In the genomic region with DNA sequence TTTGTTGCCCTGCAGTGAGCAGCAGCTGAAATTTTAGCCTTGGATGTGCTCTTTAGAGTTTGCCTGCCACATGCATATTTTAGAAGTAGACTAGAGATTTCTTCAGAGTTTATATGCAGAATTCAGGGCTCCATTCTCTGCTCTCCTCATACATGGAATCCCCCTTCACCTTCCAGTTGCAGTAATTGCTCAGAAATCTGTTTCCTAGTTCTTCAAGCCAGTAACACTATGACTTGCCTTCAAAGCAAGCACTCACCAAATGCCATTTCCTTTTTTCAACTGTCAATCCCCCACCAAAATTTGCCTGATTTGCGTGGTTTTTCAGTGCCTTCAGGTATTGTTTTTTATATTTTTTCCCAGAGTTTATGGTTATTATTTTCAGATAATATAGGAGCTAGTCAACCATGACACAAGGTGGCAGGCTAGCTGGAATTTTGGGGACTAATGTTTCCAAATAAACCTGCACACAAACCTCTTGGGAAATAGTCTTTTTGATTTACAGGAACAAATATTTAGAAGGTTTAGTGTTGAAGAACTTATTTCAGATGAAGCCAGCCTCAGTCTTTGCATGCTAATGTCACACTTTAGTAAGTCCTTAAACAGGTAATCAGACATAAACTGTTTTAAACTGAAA, we compare ENCODE assay signal across 1 cellular context.
TF ChIP-seq lines count a peak whose summit lies in the region.

No MANE protein-coding gene starts in this region.

TF ChIP-seq in GM12878, 131 proteins besides CTCF, POLR2A, EP300 and RAD21 (continued from another document and continues in another):
- TF ChIP-seq ELK1 (IDR thresholded peaks at IDR 0.05; ENCODE audit: low read depth, low read length) (no peak), FOS (IDR thresholded peaks at IDR 0.05; ENCODE audit: borderline replicate concordance, extremely low read depth, insufficient read length) (no peak), CREM (IDR thresholded peaks at IDR 0.05; ENCODE audit: low read depth) (peak; percentile 66; the same call in 1 of the 2 replicates), RBBP5 (conservative IDR thresholded peaks at IDR 0.05) (no peak), RUNX3 (IDR thresholded peaks at IDR 0.05; ENCODE audit: low read length) (peak; percentile 82), PRDM15 (CRISPR knock-in tag; IDR thresholded peaks at IDR 0.05) (no peak), SMAD1 (IDR thresholded peaks at IDR 0.05; ENCODE audit: low read depth, partially characterized antibody) (no peak), NFXL1 (IDR thresholded peaks at IDR 0.05; ENCODE audit: borderline replicate concordance) (no peak), FOXM1 (IDR thresholded peaks at IDR 0.05; ENCODE audit: low read depth, low read length) (peak; percentile 80), SP1 (IDR thresholded peaks at IDR 0.05; ENCODE audit: low read depth, low read length) (no peak), ETV6 (conservative IDR thresholded peaks at IDR 0.05 in 1 of 2, IDR thresholded peaks at IDR 0.05 in 1 of 2; ENCODE audit: borderline replicate concordance in 1 of 2, low read depth in 1 of 2) (peak in 1 of 2 experiments; percentile 67; a peak in 2 of 4 replicates), RFX5 (IDR thresholded peaks at IDR 0.05; ENCODE audit: low read depth, low read length) (no peak), STAT1 (conservative IDR thresholded peaks at IDR 0.05) (no peak), STAT3 (IDR thresholded peaks at IDR 0.05; ENCODE audit: low read depth, low read length) (no peak), MYC (IDR thresholded peaks at IDR 0.05; ENCODE audit: insufficient read depth, insufficient read length, insufficient replicate concordance, low read length, severe bottlenecking) (no peak), SMAD5 (IDR thresholded peaks at IDR 0.05; ENCODE audit: low read depth) (no peak), PAX5 (IDR thresholded peaks at IDR 0.05; ENCODE audit: borderline replicate concordance, low read depth, low read length) (peak; percentile 47; the same call in 1 of the 2 replicates), NFIC (IDR thresholded peaks at IDR 0.05; ENCODE audit: low read depth, low read length) (peak; percentile 87), ATF7 (IDR thresholded peaks at IDR 0.05; ENCODE audit: low read depth) (0 out of 2 replicates have a peak, but pooled peaks have one; percentile 12)
- TF ChIP-seq, protein P1, sequence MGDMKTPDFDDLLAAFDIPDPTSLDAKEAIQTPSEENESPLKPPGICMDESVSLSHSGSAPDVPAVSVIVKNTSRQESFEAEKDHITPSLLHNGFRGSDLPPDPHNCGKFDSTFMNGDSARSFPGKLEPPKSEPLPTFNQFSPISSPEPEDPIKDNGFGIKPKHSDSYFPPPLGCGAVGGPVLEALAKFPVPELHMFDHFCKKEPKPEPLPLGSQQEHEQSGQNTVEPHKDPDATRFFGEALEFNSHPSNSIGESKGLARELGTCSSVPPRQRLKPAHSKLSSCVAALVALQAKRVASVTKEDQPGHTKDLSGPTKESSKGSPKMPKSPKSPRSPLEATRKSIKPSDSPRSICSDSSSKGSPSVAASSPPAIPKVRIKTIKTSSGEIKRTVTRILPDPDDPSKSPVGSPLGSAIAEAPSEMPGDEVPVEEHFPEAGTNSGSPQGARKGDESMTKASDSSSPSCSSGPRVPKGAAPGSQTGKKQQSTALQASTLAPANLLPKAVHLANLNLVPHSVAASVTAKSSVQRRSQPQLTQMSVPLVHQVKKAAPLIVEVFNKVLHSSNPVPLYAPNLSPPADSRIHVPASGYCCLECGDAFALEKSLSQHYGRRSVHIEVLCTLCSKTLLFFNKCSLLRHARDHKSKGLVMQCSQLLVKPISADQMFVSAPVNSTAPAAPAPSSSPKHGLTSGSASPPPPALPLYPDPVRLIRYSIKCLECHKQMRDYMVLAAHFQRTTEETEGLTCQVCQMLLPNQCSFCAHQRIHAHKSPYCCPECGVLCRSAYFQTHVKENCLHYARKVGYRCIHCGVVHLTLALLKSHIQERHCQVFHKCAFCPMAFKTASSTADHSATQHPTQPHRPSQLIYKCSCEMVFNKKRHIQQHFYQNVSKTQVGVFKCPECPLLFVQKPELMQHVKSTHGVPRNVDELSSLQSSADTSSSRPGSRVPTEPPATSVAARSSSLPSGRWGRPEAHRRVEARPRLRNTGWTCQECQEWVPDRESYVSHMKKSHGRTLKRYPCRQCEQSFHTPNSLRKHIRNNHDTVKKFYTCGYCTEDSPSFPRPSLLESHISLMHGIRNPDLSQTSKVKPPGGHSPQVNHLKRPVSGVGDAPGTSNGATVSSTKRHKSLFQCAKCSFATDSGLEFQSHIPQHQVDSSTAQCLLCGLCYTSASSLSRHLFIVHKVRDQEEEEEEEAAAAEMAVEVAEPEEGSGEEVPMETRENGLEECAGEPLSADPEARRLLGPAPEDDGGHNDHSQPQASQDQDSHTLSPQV (IDR thresholded peaks at IDR 0.05): no peak
- TF ChIP-seq, protein P2, sequence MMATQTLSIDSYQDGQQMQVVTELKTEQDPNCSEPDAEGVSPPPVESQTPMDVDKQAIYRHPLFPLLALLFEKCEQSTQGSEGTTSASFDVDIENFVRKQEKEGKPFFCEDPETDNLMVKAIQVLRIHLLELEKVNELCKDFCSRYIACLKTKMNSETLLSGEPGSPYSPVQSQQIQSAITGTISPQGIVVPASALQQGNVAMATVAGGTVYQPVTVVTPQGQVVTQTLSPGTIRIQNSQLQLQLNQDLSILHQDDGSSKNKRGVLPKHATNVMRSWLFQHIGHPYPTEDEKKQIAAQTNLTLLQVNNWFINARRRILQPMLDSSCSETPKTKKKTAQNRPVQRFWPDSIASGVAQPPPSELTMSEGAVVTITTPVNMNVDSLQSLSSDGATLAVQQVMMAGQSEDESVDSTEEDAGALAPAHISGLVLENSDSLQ (IDR thresholded peaks at IDR 0.05): peak; percentile 84
- TF ChIP-seq, protein P3, sequence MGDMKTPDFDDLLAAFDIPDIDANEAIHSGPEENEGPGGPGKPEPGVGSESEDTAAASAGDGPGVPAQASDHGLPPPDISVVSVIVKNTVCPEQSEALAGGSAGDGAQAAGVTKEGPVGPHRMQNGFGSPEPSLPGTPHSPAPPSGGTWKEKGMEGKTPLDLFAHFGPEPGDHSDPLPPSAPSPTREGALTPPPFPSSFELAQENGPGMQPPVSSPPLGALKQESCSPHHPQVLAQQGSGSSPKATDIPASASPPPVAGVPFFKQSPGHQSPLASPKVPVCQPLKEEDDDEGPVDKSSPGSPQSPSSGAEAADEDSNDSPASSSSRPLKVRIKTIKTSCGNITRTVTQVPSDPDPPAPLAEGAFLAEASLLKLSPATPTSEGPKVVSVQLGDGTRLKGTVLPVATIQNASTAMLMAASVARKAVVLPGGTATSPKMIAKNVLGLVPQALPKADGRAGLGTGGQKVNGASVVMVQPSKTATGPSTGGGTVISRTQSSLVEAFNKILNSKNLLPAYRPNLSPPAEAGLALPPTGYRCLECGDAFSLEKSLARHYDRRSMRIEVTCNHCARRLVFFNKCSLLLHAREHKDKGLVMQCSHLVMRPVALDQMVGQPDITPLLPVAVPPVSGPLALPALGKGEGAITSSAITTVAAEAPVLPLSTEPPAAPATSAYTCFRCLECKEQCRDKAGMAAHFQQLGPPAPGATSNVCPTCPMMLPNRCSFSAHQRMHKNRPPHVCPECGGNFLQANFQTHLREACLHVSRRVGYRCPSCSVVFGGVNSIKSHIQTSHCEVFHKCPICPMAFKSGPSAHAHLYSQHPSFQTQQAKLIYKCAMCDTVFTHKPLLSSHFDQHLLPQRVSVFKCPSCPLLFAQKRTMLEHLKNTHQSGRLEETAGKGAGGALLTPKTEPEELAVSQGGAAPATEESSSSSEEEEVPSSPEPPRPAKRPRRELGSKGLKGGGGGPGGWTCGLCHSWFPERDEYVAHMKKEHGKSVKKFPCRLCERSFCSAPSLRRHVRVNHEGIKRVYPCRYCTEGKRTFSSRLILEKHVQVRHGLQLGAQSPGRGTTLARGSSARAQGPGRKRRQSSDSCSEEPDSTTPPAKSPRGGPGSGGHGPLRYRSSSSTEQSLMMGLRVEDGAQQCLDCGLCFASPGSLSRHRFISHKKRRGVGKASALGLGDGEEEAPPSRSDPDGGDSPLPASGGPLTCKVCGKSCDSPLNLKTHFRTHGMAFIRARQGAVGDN (IDR thresholded peaks at IDR 0.05): no peak
- TF ChIP-seq, protein P4, sequence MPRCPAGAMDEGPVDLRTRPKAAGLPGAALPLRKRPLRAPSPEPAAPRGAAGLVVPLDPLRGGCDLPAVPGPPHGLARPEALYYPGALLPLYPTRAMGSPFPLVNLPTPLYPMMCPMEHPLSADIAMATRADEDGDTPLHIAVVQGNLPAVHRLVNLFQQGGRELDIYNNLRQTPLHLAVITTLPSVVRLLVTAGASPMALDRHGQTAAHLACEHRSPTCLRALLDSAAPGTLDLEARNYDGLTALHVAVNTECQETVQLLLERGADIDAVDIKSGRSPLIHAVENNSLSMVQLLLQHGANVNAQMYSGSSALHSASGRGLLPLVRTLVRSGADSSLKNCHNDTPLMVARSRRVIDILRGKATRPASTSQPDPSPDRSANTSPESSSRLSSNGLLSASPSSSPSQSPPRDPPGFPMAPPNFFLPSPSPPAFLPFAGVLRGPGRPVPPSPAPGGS (IDR thresholded peaks at IDR 0.05; ENCODE audit: borderline replicate concordance, insufficient read depth, low read depth, low read length, poor library complexity, severe bottlenecking): peak; percentile 59
- TF ChIP-seq, protein P5, sequence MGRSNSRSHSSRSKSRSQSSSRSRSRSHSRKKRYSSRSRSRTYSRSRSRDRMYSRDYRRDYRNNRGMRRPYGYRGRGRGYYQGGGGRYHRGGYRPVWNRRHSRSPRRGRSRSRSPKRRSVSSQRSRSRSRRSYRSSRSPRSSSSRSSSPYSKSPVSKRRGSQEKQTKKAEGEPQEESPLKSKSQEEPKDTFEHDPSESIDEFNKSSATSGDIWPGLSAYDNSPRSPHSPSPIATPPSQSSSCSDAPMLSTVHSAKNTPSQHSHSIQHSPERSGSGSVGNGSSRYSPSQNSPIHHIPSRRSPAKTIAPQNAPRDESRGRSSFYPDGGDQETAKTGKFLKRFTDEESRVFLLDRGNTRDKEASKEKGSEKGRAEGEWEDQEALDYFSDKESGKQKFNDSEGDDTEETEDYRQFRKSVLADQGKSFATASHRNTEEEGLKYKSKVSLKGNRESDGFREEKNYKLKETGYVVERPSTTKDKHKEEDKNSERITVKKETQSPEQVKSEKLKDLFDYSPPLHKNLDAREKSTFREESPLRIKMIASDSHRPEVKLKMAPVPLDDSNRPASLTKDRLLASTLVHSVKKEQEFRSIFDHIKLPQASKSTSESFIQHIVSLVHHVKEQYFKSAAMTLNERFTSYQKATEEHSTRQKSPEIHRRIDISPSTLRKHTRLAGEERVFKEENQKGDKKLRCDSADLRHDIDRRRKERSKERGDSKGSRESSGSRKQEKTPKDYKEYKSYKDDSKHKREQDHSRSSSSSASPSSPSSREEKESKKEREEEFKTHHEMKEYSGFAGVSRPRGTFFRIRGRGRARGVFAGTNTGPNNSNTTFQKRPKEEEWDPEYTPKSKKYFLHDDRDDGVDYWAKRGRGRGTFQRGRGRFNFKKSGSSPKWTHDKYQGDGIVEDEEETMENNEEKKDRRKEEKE (IDR thresholded peaks at IDR 0.05): no peak
- TF ChIP-seq, protein P6, sequence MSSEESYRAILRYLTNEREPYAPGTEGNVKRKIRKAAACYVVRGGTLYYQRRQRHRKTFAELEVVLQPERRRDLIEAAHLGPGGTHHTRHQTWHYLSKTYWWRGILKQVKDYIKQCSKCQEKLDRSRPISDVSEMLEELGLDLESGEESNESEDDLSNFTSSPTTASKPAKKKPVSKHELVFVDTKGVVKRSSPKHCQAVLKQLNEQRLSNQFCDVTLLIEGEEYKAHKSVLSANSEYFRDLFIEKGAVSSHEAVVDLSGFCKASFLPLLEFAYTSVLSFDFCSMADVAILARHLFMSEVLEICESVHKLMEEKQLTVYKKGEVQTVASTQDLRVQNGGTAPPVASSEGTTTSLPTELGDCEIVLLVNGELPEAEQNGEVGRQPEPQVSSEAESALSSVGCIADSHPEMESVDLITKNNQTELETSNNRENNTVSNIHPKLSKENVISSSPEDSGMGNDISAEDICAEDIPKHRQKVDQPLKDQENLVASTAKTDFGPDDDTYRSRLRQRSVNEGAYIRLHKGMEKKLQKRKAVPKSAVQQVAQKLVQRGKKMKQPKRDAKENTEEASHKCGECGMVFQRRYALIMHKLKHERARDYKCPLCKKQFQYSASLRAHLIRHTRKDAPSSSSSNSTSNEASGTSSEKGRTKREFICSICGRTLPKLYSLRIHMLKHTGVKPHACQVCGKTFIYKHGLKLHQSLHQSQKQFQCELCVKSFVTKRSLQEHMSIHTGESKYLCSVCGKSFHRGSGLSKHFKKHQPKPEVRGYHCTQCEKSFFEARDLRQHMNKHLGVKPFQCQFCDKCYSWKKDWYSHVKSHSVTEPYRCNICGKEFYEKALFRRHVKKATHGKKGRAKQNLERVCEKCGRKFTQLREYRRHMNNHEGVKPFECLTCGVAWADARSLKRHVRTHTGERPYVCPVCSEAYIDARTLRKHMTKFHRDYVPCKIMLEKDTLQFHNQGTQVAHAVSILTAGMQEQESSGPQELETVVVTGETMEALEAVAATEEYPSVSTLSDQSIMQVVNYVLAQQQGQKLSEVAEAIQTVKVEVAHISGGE (CRISPR knock-in tag; IDR thresholded peaks at IDR 0.05): no peak
